In genomic region chr15:79978694-79979519, GRCh38 we compare ENCODE assay signal across 9 cellular contexts. TPM values are rescaled to one million over a fixed set of nuclear protein-coding genes. Genes with fewer than 3 reads are reported as not detected.
A peak's percentile ranks its signal among the peaks of the same experiment; 100 is the strongest.
DNase-seq lines count a peak whose midpoint lies in the region; ATAC-seq, FAIRE-seq and TF ChIP-seq lines count a peak whose summit lies in the region.
"Had no signal": no experiment of that assay in that cellular context is flagged by ENCODE, and none has a peak within 500 bp of the region (broad histone marks: within the 10 kb centered on the region; RNA-seq: fewer than 3 reads in every experiment).

No MANE protein-coding gene starts in this region.

- peak overlapping the region; percentile 14; the same call in 1 of the 2 replicates for H3K4me2 ChIP-seq in IMR-90 (ENCODE audit: low read depth, low read length)

- no peak overlapping the region for H3K56ac ChIP-seq in IMR-90 (ENCODE audit: extremely low read depth, insufficient read depth, low read length)

- in situ Hi-C loops in IMR-90 (cut with MboI; ENCODE audit: low sequenced_read_pairs): loop anchor here (25.0 kb wide), 1 partner anchor 342 kb away; no protein-coding TSS in a partner anchor

- H2AK9ac ChIP-seq in IMR-90 (replicated peaks; ENCODE audit: low read depth, low read length, poor library complexity): peak overlapping the region; percentile 17

- H3K23ac ChIP-seq in IMR-90 (ENCODE audit: low read depth, low read length): no peak overlapping the region

- peak overlapping the region; percentile 39; the same call in 1 of the 2 replicates for H3K27ac ChIP-seq in IMR-90 (ENCODE audit: insufficient read depth, low read length)
- H3K27ac ChIP-seq in pancreas: peak overlapping the region in 2 of 4 donors; percentile 30 to 64
- H3K27ac ChIP-seq: SJSA1 had no signal

- peak overlapping the region; percentile 56 for H2BK5ac ChIP-seq in IMR-90 (ENCODE audit: low read depth, low read length, poor library complexity, severe bottlenecking)

- H3K9me3 Mint-ChIP-seq in central memory CD8-positive, alpha-beta T cell: no peaks in the 10 kb centered on the region

- H4K91ac ChIP-seq in IMR-90 (ENCODE audit: insufficient read depth, low read depth, low read length): no peak overlapping the region

- no TSS peak for BruUV-seq in IMR-90 (replicated peaks; lab: Mats Ljungman, UMichigan)

- H4K8ac ChIP-seq in IMR-90 (ENCODE audit: low read depth in 2 of 2, low read length in 2 of 2): 0 out of 4 replicates have a peak overlapping the region, but pooled peaks of 1 of the 2 experiments have one; percentile 1

- no peak overlapping the region; the same call in 1 of the 2 replicates for H2BK20ac ChIP-seq in IMR-90 (ENCODE audit: low read depth, low read length)

- peak overlapping the region; percentile 47 for H2AFZ ChIP-seq in IMR-90 (replicated peaks; ENCODE audit: low read length, poor library complexity)

- H3K18ac ChIP-seq in IMR-90 (ENCODE audit: low read depth, low read length): peak overlapping the region; percentile 68; the same call in 1 of the 2 replicates

- H3K9me3 ChIP-seq in IMR-90 (ENCODE audit: control insufficient read depth, insufficient read depth, low read length) (no peaks in the 10 kb centered on the region), pancreas (no peaks in the 10 kb centered on the region)
- H3K9me3 ChIP-seq: SJSA1 had no signal

- POLR2A ChIA-PET in IMR-90 (lab: Charles Lee; ENCODE audit: unreplicated experiment): no interaction called here

- H3K36me3 Mint-ChIP-seq in central memory CD8-positive, alpha-beta T cell (ENCODE audit: insufficient read depth): no peaks in the 10 kb centered on the region

- H3K14ac ChIP-seq in IMR-90 (replicated peaks; ENCODE audit: low read depth, low read length): 0 out of 2 replicates have a peak overlapping the region, but pooled peaks have one; percentile 11

- H3K4ac ChIP-seq in IMR-90 (ENCODE audit: low read depth, low read length): no peak overlapping the region; the same call in 1 of the 2 replicates

- H3K4me1 ChIP-seq in IMR-90 (ENCODE audit: control insufficient read depth, insufficient read depth, low read length): peaks cover 9% of the 10 kb centered on the region
- no peaks in the 10 kb centered on the region for H3K4me1 ChIP-seq in pancreas
- H3K4me1 ChIP-seq: SJSA1 had no signal

- H3K36me3 ChIP-seq in IMR-90 (ENCODE audit: control insufficient read depth, insufficient read depth, low read length): no peaks in the 10 kb centered on the region
- H3K36me3 ChIP-seq in pancreas: no peaks in the 10 kb centered on the region
- H3K36me3 ChIP-seq: SJSA1 had no signal

- intact Hi-C loops in IMR-90 (cut with micrococcal nuclease): loop anchor here (5.0 kb wide), 1 partner anchor 57 kb away; no protein-coding TSS in a partner anchor
- intact Hi-C loops in pancreas (cut with DNase I): no loop called here

- H4K20me1 ChIP-seq in IMR-90 (ENCODE audit: insufficient read depth, low read length): no peaks in the 10 kb centered on the region

- no peaks in the 10 kb centered on the region for H3K9me1 ChIP-seq in IMR-90 (ENCODE audit: insufficient read depth, low read length)

- peak; percentile 75 for ATAC-seq in GM21528 (IDR thresholded peaks at IDR 0.05; ENCODE audit: low FRiP score, unreplicated experiment)
- ATAC-seq in IMR-90 (ENCODE audit: low read depth): peak; percentile 81
- ATAC-seq in central memory CD8-positive, alpha-beta T cell (replicated peaks; ENCODE audit: extremely low read depth, poor library complexity, severe bottlenecking): peak; percentile 32
- ATAC-seq in pancreas: peak in 3 of 4 donors; percentile 53 to 89 (median 78)

- TF ChIP-seq RAD21 in IMR-90 (IDR thresholded peaks at IDR 0.05; ENCODE audit: low read length): no peak

- H2BK120ac ChIP-seq in IMR-90 (ENCODE audit: low read depth, low read length): peak overlapping the region; percentile 49; the same call in 1 of the 2 replicates

- 0 out of 3 replicates have a peak overlapping the region, but pooled peaks have one; percentile 25 for H2BK15ac ChIP-seq in IMR-90 (ENCODE audit: low read depth, low read length)

- TF ChIP-seq CTCF in GM12864 (IDR thresholded peaks at IDR 0.05; ENCODE audit: low read depth, low read length, missing control alignments) (no peak), IMR-90 (conservative IDR thresholded peaks at IDR 0.05; ENCODE audit: low read depth, low read length) (no peak), pancreas (IDR thresholded peaks at IDR 0.05) (no peak)

- H3K27me3 ChIP-seq in IMR-90 (ENCODE audit: control insufficient read depth, insufficient read depth, low read length) (no peaks in the 10 kb centered on the region), pancreas (no peaks in the 10 kb centered on the region)
- H3K27me3 ChIP-seq: SJSA1 had no signal

- peak overlapping the region; percentile 1 for H3K27ac Mint-ChIP-seq in central memory CD8-positive, alpha-beta T cell (ENCODE audit: low read depth)

- H3K4me1 Mint-ChIP-seq in central memory CD8-positive, alpha-beta T cell: peaks cover under 1% of the 10 kb centered on the region

- FAIRE-seq in pancreas (lab: Jason Lieb, UNC): no peak

- H3K4me3 Mint-ChIP-seq in central memory CD8-positive, alpha-beta T cell: no peak overlapping the region

- H3K4me3 ChIP-seq in GM12864 (ENCODE audit: low read depth, low read length) (no peak overlapping the region; the same call in 1 of the 2 replicates), IMR-90 (ENCODE audit: insufficient read depth, low read depth, low read length) (no peak overlapping the region), pancreas (no peak overlapping the region)
- H3K4me3 ChIP-seq: SJSA1 had no signal

- no peaks in the 10 kb centered on the region for H3K79me1 ChIP-seq in IMR-90 (ENCODE audit: low read depth in 1 of 2, low read length in 2 of 2)

- no peaks in the 10 kb centered on the region for H3K27me3 Mint-ChIP-seq in central memory CD8-positive, alpha-beta T cell

- whole genome bisulfite sequencing in IMR-90 (ENCODE audit: extremely low coverage in 2 of 2, insufficient read length in 1 of 2), 2 experiments: 92% methylated on average over 2 of the region's 5 CpGs; no CpG with 5 or more reads in 1 of the 2 experiments
- WGBS in pancreas, 2 donors: 66 to 68% methylated on average over 5 of the region's 5 CpGs

- DNase-seq in GM12864 (ENCODE audit: low read depth) (peak; percentile 85), IMR-90 (peak; percentile 89), pancreas (no peak), NCI-H2227 treated with DMSO at 0.1 percent for 48 hours (lab: John Stamatoyannopoulos, UW) (no peak), NCI-H2171 (lab: John Stamatoyannopoulos, UW) (no peak)
- no peak for DNase-seq in central memory CD8-positive, alpha-beta T cell (ENCODE audit: low spot score in 2 of 2)
- no peak for DNase-seq in stimulated activated CD4-positive, alpha-beta T cell treated with anti-CD3 and anti-CD28 coated beads, Interleukin-2, amount 100 ng/mL, for 48 hours

- no peak overlapping the region; the same call in 1 of the 2 replicates for H2AK5ac ChIP-seq in IMR-90 (ENCODE audit: low read depth, low read length)

- no peak overlapping the region for H3K9ac ChIP-seq in IMR-90 (ENCODE audit: low read depth, low read length)

- CTCF ChIA-PET in IMR-90 (lab: Yijun Ruan, JAX): interaction anchor here (0.5 kb wide), 1 partner anchor 14 kb away, joined by 4 read pairs; no protein-coding TSS in a partner anchor

- dilution Hi-C loops in IMR-90 (cut with HindIII; ENCODE audit: low sequenced_read_pairs, unreplicated experiment): no loop called here

- H4K5ac ChIP-seq in IMR-90 (ENCODE audit: low read depth, low read length): peak overlapping the region; percentile 6; the same call in 1 of the 2 replicates

- TF ChIP-seq POLR2A in IMR-90 (IDR thresholded peaks at IDR 0.05; ENCODE audit: low read depth, low read length): no peak

TF ChIP-seq in IMR-90, 13 proteins besides CTCF, POLR2A, EP300 and RAD21:
- TF ChIP-seq ELK1 (IDR thresholded peaks at IDR 0.05; ENCODE audit: borderline replicate concordance, low read depth, low read length): no peak
- peak; percentile 36; the same call in 1 of the 2 replicates for TF ChIP-seq MAFK (IDR thresholded peaks at IDR 0.05; ENCODE audit: low read depth, low read length)
- TF ChIP-seq MXI1 (IDR thresholded peaks at IDR 0.05; ENCODE audit: borderline replicate concordance, low read depth, low read length): peak; percentile 35; the same call in 1 of the 2 replicates
- peak; percentile 94 for TF ChIP-seq CEBPB (IDR thresholded peaks at IDR 0.05; ENCODE audit: low read depth, low read length)
- TF ChIP-seq CHD1 (IDR thresholded peaks at IDR 0.05; ENCODE audit: low read depth, low read length): no peak
TF ChIP-seq in IMR-90: peak in this region for 3.

RNA-seq across cellular contexts. Expression of gene BCL2A1, which starts 7.9 kb away (rescaled TPM):
- total RNA-seq in IMR-90 (2012; rRNA removed) (2.5 and 4.5 TPM in 2 replicates), pancreas (1 to 10 TPM in 4 of 6 donors, under 1 TPM in 1, not detected in 1; 0.20 to 5.2 (median 1.4) TPM)
- polyA plus RNA-seq in IMR-90 (2012; rRNA removed) (2.2 and 2.3 TPM in 2 replicates), pancreas (under 1 TPM; 0.77 to 0.84 TPM)
- polyA plus RNA-seq in IMR-90 (2012; cell fraction: cytosol; rRNA removed): 0.52 and 1.1 TPM in 2 replicates
- 0.24 and 0.91 TPM in 2 replicates for polyA plus RNA-seq in IMR-90 (2012; cell fraction: nucleus; rRNA removed; ENCODE audit: low replicate concordance)

Comparison
In these comparisons a context has a peak if more than half of its experiments do, and no peak if none do; other contexts are left out.
1. DNase-seq: peak in GM12864 (single experiment) and IMR-90 (single experiment); none in central memory CD8-positive, alpha-beta T cell (0 of 2), pancreas (0 of 6), NCI-H2227 treated with DMSO at 0.1 percent for 48 hours (single experiment), NCI-H2171 (single experiment) and stimulated activated CD4-positive, alpha-beta T cell treated with anti-CD3 and anti-CD28 coated beads, Interleukin-2, amount 100 ng/mL, for 48 hours (0 of 2).
2. Peak in every context shown above with its lines, with median percentiles within 50 percentile points of each other: ATAC-seq.